In the genomic region with DNA sequence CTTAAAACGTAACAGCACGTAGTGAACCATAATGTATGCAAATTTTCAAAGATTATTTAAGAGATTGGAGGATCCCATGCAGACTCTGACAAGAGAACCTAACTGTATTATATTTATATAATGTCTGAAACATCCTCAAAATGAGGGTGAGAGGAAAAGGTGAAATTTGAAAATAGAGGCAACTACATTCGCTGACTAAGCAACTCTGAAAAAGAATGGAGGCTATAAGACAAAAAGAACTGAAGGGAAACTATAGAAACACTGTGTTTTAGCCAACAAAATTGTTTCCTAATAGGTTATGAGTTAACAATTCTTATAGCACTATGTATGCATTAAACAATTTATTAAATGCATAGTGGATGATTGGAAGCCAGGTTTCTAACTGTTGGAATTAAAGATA, we compare ENCODE assay signal across 24 cellular contexts.
"Had no signal": no experiment of that assay in that cellular context is flagged by ENCODE, and none has a peak within 500 bp of the region (broad histone marks: within the 10 kb centered on the region; RNA-seq: fewer than 3 reads in every experiment).

No MANE protein-coding gene starts in this region.

- H3K4me3 ChIP-seq: colonic mucosa, dorsolateral prefrontal cortex, esophagus muscularis mucosa, gastroesophageal sphincter, heart left ventricle, hepatocyte, left lung, lower lobe of right lung, mucosa of descending colon had no signal

- FAIRE-seq: frontal cortex had no signal

- H3K9me3 ChIP-seq: colonic mucosa, esophagus muscularis mucosa, gastroesophageal sphincter, left lung, lower lobe of right lung, mucosa of descending colon had no signal

- H3K4me3 Mint-ChIP-seq: immature natural killer cell; mesothelial cell of epicardium; naive B cell; naive thymus-derived CD8-positive, alpha-beta T cell had no signal

- H3K27ac ChIP-seq: colonic mucosa, dorsolateral prefrontal cortex, esophagus muscularis mucosa, foreskin keratinocyte, gastroesophageal sphincter, heart left ventricle, hepatocyte, left lung, lower lobe of right lung had no signal

- H3K4me1 Mint-ChIP-seq: immature natural killer cell; mesothelial cell of epicardium; naive B cell; naive thymus-derived CD8-positive, alpha-beta T cell had no signal

- H3K27ac Mint-ChIP-seq: immature natural killer cell; mesothelial cell of epicardium; naive B cell; naive thymus-derived CD8-positive, alpha-beta T cell had no signal

- H3K4me2 ChIP-seq: hepatocyte had no signal

- H3K36me3 Mint-ChIP-seq: immature natural killer cell; mesothelial cell of epicardium; naive B cell; naive thymus-derived CD8-positive, alpha-beta T cell had no signal

- ATAC-seq: foreskin keratinocyte; gastroesophageal sphincter; heart left ventricle; left cardiac atrium; left lung; left ventricle myocardium superior; lower lobe of right lung; mucosa of descending colon; naive thymus-derived CD8-positive, alpha-beta T cell had no signal

- H3K27me3 Mint-ChIP-seq: naive B cell; naive thymus-derived CD8-positive, alpha-beta T cell had no signal

- H3K4me1 ChIP-seq: colonic mucosa, esophagus muscularis mucosa, foreskin keratinocyte, gastroesophageal sphincter, heart left ventricle, left lung, lower lobe of right lung had no signal

- H3K79me2 ChIP-seq: hepatocyte had no signal

- H3K27me3 ChIP-seq: colonic mucosa, esophagus muscularis mucosa, foreskin keratinocyte, gastroesophageal sphincter, heart left ventricle, hepatocyte, left lung had no signal

- H2AFZ ChIP-seq: hepatocyte had no signal

- H3K36me3 ChIP-seq: colonic mucosa, esophagus muscularis mucosa, gastroesophageal sphincter, heart left ventricle, left lung, lower lobe of right lung had no signal

- DNase-seq: colonic mucosa; cortex of kidney; dermis blood vessel endothelial cell; dorsolateral prefrontal cortex; effector CD4-positive, alpha-beta T cell; effector memory CD4-positive, alpha-beta T cell; foreskin keratinocyte; heart left ventricle; hypothalamus; immature natural killer cell; islet precursor cell; left cardiac atrium; left lung; left ventricle myocardium superior; lower lobe of right lung; mesenchymal stem cell; mucosa of descending colon; naive B cell; naive thymus-derived CD8-positive, alpha-beta T cell had no signal
